14 cellular contexts compared by ENCODE assay signal in genomic region chr12:3293446-3294161, GRCh38.
DNase-seq lines count a peak whose midpoint lies in the region; ATAC-seq, FAIRE-seq and TF ChIP-seq lines count a peak whose summit lies in the region.
"Had no signal": no experiment of that assay in that cellular context is flagged by ENCODE, and none has a peak within 500 bp of the region (broad histone marks: within the 10 kb centered on the region; RNA-seq: fewer than 3 reads in every experiment).

No MANE protein-coding gene starts in this region.

- no peaks in the 10 kb centered on the region for H3K36me3 Mint-ChIP-seq in stimulated activated memory B cell treated with anti-CD40 and anti-IgM and Interleukin-4, amounts not matched to agents 10 μg/mL and 1 μg/mL and 100 μg/mL, for 72 hours

- H3K27ac Mint-ChIP-seq in stimulated activated memory B cell treated with anti-CD40 and anti-IgM and Interleukin-4, amounts not matched to agents 10 μg/mL and 1 μg/mL and 100 μg/mL, for 72 hours = no peak overlapping the region
- H3K27ac Mint-ChIP-seq: activated CD4-positive, alpha-beta T cell treated with anti-CD3 and anti-CD28 coated beads, Interleukin-2, amount 10 ng/mL, durations not matched to agents 7 days and 5 days; progenitor cell of endocrine pancreas had no signal

- no peaks in the 10 kb centered on the region for H3K9me3 Mint-ChIP-seq in stimulated activated memory B cell treated with anti-CD40 and anti-IgM and Interleukin-4, amounts not matched to agents 10 μg/mL and 1 μg/mL and 100 μg/mL, for 72 hours
- H3K9me3 Mint-ChIP-seq: activated CD4-positive, alpha-beta T cell treated with anti-CD3 and anti-CD28 coated beads, Interleukin-2, amount 10 ng/mL, durations not matched to agents 7 days and 5 days had no signal

- FAIRE-seq in A549 (lab: Jason Lieb, UNC) = no peak

- CTCF ChIA-PET in A549 (lab: Yijun Ruan, JAX) = interaction anchor here (0.9 to 1.8 kb wide), 7 partner anchors 18 to 983 kb away, joined by 3 to 12 read pairs (median 4); no protein-coding TSS in a partner anchor

- peaks cover 0 to 20% (median 0%) of the 10 kb centered on the region in 9 donors for H3K36me3 ChIP-seq in heart left ventricle

- H3K4me1 ChIP-seq in A549 (no peaks in the 10 kb centered on the region; the same call in 2 of the 3 replicates), heart left ventricle (peaks cover 0 to 37% (median 29%) of the 10 kb centered on the region in 12 donors)

- H3K4me3 Mint-ChIP-seq in stimulated activated memory B cell treated with anti-CD40 and anti-IgM and Interleukin-4, amounts not matched to agents 10 μg/mL and 1 μg/mL and 100 μg/mL, for 72 hours = no peak overlapping the region
- H3K4me3 Mint-ChIP-seq: activated CD4-positive, alpha-beta T cell treated with anti-CD3 and anti-CD28 coated beads, Interleukin-2, amount 10 ng/mL, durations not matched to agents 7 days and 5 days had no signal

- ATAC-seq in A549 = peak; percentile 35 to 73; a peak in 3 of 6 replicates
- peak in 3 of 4 donors; percentile 3 to 27 (median 10) for ATAC-seq in heart left ventricle
- no peak for ATAC-seq in stimulated activated memory B cell treated with anti-CD40 and anti-IgM and Interleukin-4, amounts not matched to agents 10 μg/mL and 1 μg/mL and 100 μg/mL, for 72 hours
- no peak for ATAC-seq in GM21723 (IDR thresholded peaks at IDR 0.05; ENCODE audit: unreplicated experiment)
- ATAC-seq: body of pancreas had no signal

- H3K27ac ChIP-seq in A549 = no peak overlapping the region
- H3K27ac ChIP-seq in heart left ventricle = peak overlapping the region in 6 of 12 donors; percentile 5 to 66 (median 46)
- H3K27ac ChIP-seq: body of pancreas, C4-2B had no signal

- DNase-seq in A549 (ENCODE audit: low read depth in 1 of 2, low spot score in 1 of 2) = peak; percentile 41 to 47
- DNase-seq in ELF-1 (ENCODE audit: low read depth, low spot score) = peak; percentile 65
- DNase-seq in T1000 (lab: John Stamatoyannopoulos, UW) = peak; percentile 80
- no peak for DNase-seq in heart left ventricle
- no peak for DNase-seq in NCI-H1930 (lab: John Stamatoyannopoulos, UW)
- no peak for DNase-seq in dedifferentiated amniotic fluid mesenchymal stem cell (ENCODE audit: extremely low spot score)
- DNase-seq: activated CD4-positive, alpha-beta T cell treated with anti-CD3 and anti-CD28 coated beads, Interleukin-2, amount 10 ng/mL, durations not matched to agents 7 days and 5 days; stimulated activated CD4-positive, alpha-beta T cell treated with anti-CD3 and anti-CD28 coated beads, Interleukin-2, amount 100 ng/mL, for 48 hours; stimulated activated naive CD4-positive, alpha-beta T cell had no signal

- H3K4me3 ChIP-seq in A549 = no peak overlapping the region
- no peak overlapping the region for H3K4me3 ChIP-seq in heart left ventricle
- H3K4me3 ChIP-seq: body of pancreas had no signal

- no peak for TF ChIP-seq RAD21 in A549 (conservative IDR thresholded peaks at IDR 0.05 in 1 of 2, IDR thresholded peaks at IDR 0.05 in 1 of 2)

- WGBS in A549 (ENCODE audit: missing lambda C conversion rate) = 47% methylated on average over 18 of the region's 18 CpGs
- 46 to 53% (median 49%) methylated on average over 16 to 18 of the region's 18 CpGs for WGBS in heart left ventricle, 4 donors

- POLR2A ChIA-PET in A549 (lab: Yijun Ruan, JAX) = no interaction called here

- no peaks in the 10 kb centered on the region for H3K4me1 Mint-ChIP-seq in stimulated activated memory B cell treated with anti-CD40 and anti-IgM and Interleukin-4, amounts not matched to agents 10 μg/mL and 1 μg/mL and 100 μg/mL, for 72 hours
- H3K4me1 Mint-ChIP-seq: activated CD4-positive, alpha-beta T cell treated with anti-CD3 and anti-CD28 coated beads, Interleukin-2, amount 10 ng/mL, durations not matched to agents 7 days and 5 days had no signal

- no peak for TF ChIP-seq CTCF in A549 (IDR thresholded peaks at IDR 0.05)
- peak in 1 of 12 donors; percentile 20 for TF ChIP-seq CTCF in heart left ventricle (IDR thresholded peaks at IDR 0.05)

- peaks cover 49% of the 10 kb centered on the region for H3K27me3 Mint-ChIP-seq in stimulated activated memory B cell treated with anti-CD40 and anti-IgM and Interleukin-4, amounts not matched to agents 10 μg/mL and 1 μg/mL and 100 μg/mL, for 72 hours

- TF ChIP-seq POLR2A in A549 (IDR thresholded peaks at IDR 0.05; ENCODE audit: low read length) (no peak), heart left ventricle (IDR thresholded peaks at IDR 0.05) (no peak)

- H3K9me3 ChIP-seq in A549 (no peaks in the 10 kb centered on the region), heart left ventricle (no peaks in the 10 kb centered on the region)
- H3K9me3 ChIP-seq: body of pancreas had no signal

- H3K4me2 ChIP-seq in A549 = no peak overlapping the region

- intact Hi-C loops in heart left ventricle (cut with DNase I) = loop anchor here in 1 of 10 donors (10.0 kb wide), 1 partner anchor 481 kb away; no protein-coding TSS in a partner anchor

- TF ChIP-seq EP300 in A549 (IDR thresholded peaks at IDR 0.05) = no peak

- H3K27me3 ChIP-seq in heart left ventricle = no peaks in the 10 kb centered on the region
- H3K27me3 ChIP-seq: body of pancreas had no signal

TF ChIP-seq in A549, 52 proteins besides CTCF, POLR2A, EP300 and RAD21:
- no peak for TF ChIP-seq ELK1 (IDR thresholded peaks at IDR 0.05; ENCODE audit: low read depth, low read length)
- no peak for TF ChIP-seq HDAC2 (IDR thresholded peaks at IDR 0.05)
- no peak for TF ChIP-seq RARB (CRISPR knock-in tag; IDR thresholded peaks at IDR 0.05)
- no peak for TF ChIP-seq PHF8 (IDR thresholded peaks at IDR 0.05; ENCODE audit: borderline replicate concordance, low read depth)
- no peak for TF ChIP-seq SMC3 (IDR thresholded peaks at IDR 0.05)
- no peak for TF ChIP-seq ZNF302 (CRISPR knock-in tag; IDR thresholded peaks at IDR 0.05)
- TF ChIP-seq BHLHE40 (IDR thresholded peaks at IDR 0.05; ENCODE audit: low read depth, low read length) = no peak
- TF ChIP-seq TP53 (CRISPR knock-in tag; IDR thresholded peaks at IDR 0.05) = no peak
- no peak for TF ChIP-seq GATA3 (IDR thresholded peaks at IDR 0.05; ENCODE audit: borderline replicate concordance)
- TF ChIP-seq FOSL2 (IDR thresholded peaks at IDR 0.05) = no peak
- TF ChIP-seq FOSL2 (CRISPR knock-in tag; IDR thresholded peaks at IDR 0.05) = no peak

Comparison
In these comparisons a context has a peak if more than half of its experiments do, and no peak if none do; other contexts are left out.
1. ATAC-seq: peak in A549 (2 of 2) and heart left ventricle (3 of 4); none in stimulated activated memory B cell treated with anti-CD40 and anti-IgM and Interleukin-4, amounts not matched to agents 10 μg/mL and 1 μg/mL and 100 μg/mL, for 72 hours (single experiment) and GM21723 (single experiment).
2. DNase-seq: peak in A549 (2 of 2), ELF-1 (single experiment) and T1000 (single experiment); none in heart left ventricle (0 of 5), NCI-H1930 (0 of 2) and dedifferentiated amniotic fluid mesenchymal stem cell (single experiment).